ENCODE assay signal across 8 cellular contexts in genomic region chr10:44962870-44963738, GRCh38. TPM values are rescaled to one million over a fixed set of nuclear protein-coding genes. Genes with fewer than 3 reads are reported as not detected.
A peak's percentile ranks its signal among the peaks of the same experiment; 100 is the strongest.
DNase-seq lines count a peak whose midpoint lies in the region; ATAC-seq, FAIRE-seq and TF ChIP-seq lines count a peak whose summit lies in the region.

No MANE protein-coding gene starts in this region.

- no peak for TF ChIP-seq RAD21 in GM12878 (IDR thresholded peaks at IDR 0.05; ENCODE audit: insufficient read depth, low read depth, low read length)

- no peak for TF ChIP-seq EP300 in GM12878 (IDR thresholded peaks at IDR 0.05; ENCODE audit: borderline replicate concordance in 1 of 2, control insufficient read depth in 1 of 2, low read depth in 2 of 2, low read length in 2 of 2)

- WGBS in GM12878 (ENCODE audit: insufficient coverage, insufficient replicate concordance, low lambda C conversion rate, missing lambda C conversion rate) = 53% methylated on average over 19 of the region's 19 CpGs
- WGBS in right lobe of liver (ENCODE audit: insufficient coverage, low coverage, low lambda C conversion rate, missing lambda C conversion rate) = 67% methylated on average over 8 of the region's 19 CpGs

- DNase-seq in activated CD8-positive, alpha-beta memory T cell treated with anti-CD3 and anti-CD28 coated beads for 24 hours = peak; percentile 47
- DNase-seq in activated CD8-positive, alpha-beta memory T cell treated with anti-CD3 and anti-CD28 coated beads, Interleukin-2, amount 50 U/mL, for 4 hours = no peak
- DNase-seq in GM12878 (ENCODE audit: low read depth, low spot score) (no peak), right lobe of liver (peak in 2 of 3 donors; percentile 31 to 34), upper lobe of right lung (no peak)
- DNase-seq in central memory CD4-positive, alpha-beta T cell = no peak
- DNase-seq in activated T-cell treated with anti-CD3 and anti-CD28 coated beads, Interleukin-2, amount 50 U/mL, for 48 hours = no peak
- no peak for DNase-seq in activated CD4-positive, alpha-beta T cell treated with anti-CD3 and anti-CD28 coated beads for 4 hours

- RAD21 ChIA-PET in GM12878 (lab: Charles Lee; ENCODE audit: unreplicated experiment) = interaction anchor here (0.8 to 9.2 kb wide), 10 partner anchors 10 to 457 kb away, joined by 3 to 124 read pairs (median 12); partner anchors contain the start of genes DEPP1 and ZNF22

- BruUV-seq in GM12878 (replicated peaks; lab: Mats Ljungman, UMichigan) = no TSS peak

- H3K4me2 ChIP-seq in GM12878 (ENCODE audit: control insufficient read depth, insufficient read depth) = peak overlapping the region; percentile 82

- SMC1A ChIA-PET in GM12878 (lab: Charles Lee; ENCODE audit: uncharacterized antibody, unreplicated experiment) = interaction anchor here (1.2 to 9.3 kb wide), 7 partner anchors 10 to 29 kb away, joined by 3 to 147 read pairs (median 22); no protein-coding TSS in a partner anchor

- POLR2A ChIA-PET in GM12878 (lab: Charles Lee) = interaction anchor here (1.0 to 14.0 kb wide), 5 partner anchors 10 to 27 kb away, joined by 3 to 174 read pairs (median 17); partner anchors contain the start of gene DEPP1

- ATAC-seq in GM12878 (peak; percentile 27), right lobe of liver (peak in 1 of 4 donors; percentile 25), upper lobe of right lung (peak; percentile 12)

- H3K9me3 ChIP-seq in GM12878 (replicated peaks; ENCODE audit: control insufficient read depth, insufficient read depth, low read length) (no peaks in the 10 kb centered on the region), right lobe of liver (no peaks in the 10 kb centered on the region), upper lobe of right lung (no peaks in the 10 kb centered on the region)

- no peaks in the 10 kb centered on the region for H4K20me1 ChIP-seq in GM12878 (ENCODE audit: control insufficient read depth, insufficient read depth)

- CTCF ChIA-PET in GM12878 (lab: Yijun Ruan, JAX) = interaction anchor here (1.9 to 9.1 kb wide), 6 partner anchors 9 to 29 kb away, joined by 6 to 116 read pairs (median 15); partner anchors contain the start of gene DEPP1

- H3K36me3 ChIP-seq in GM12878 (ENCODE audit: control insufficient read depth in 2 of 2, insufficient read depth in 2 of 2, low read length in 1 of 2) (no peaks in the 10 kb centered on the region), right lobe of liver (no peaks in the 10 kb centered on the region), upper lobe of right lung (no peaks in the 10 kb centered on the region)

- H3K27me3 ChIP-seq in GM12878 (replicated peaks in 1 of 2; ENCODE audit: control insufficient read depth in 2 of 2, insufficient read depth in 2 of 2, low read length in 1 of 2) (no peaks in the 10 kb centered on the region), right lobe of liver (no peaks in the 10 kb centered on the region), upper lobe of right lung (no peaks in the 10 kb centered on the region)

- H3K4me1 ChIP-seq in GM12878 (ENCODE audit: control insufficient read depth, insufficient read depth, low read length) (peaks cover 79% of the 10 kb centered on the region), right lobe of liver (peaks cover 0 to 74% (median 17%) of the 10 kb centered on the region in 4 donors), upper lobe of right lung (peaks cover 65% of the 10 kb centered on the region)

- H3K27ac ChIP-seq in GM12878 (ENCODE audit: control insufficient read depth, insufficient read depth) (peak overlapping the region; percentile 85), right lobe of liver (peak overlapping the region; percentile 50 to 67 (median 62)), upper lobe of right lung (peak overlapping the region; percentile 86)

- in situ Hi-C loops in GM12878 (cut with MboI) = loop anchor here (10.0 to 25.0 kb wide), 2 partner anchors 1558 to 1801 kb away; partner anchors contain the start of gene HNRNPF

- peak overlapping the region; percentile 45 for H2AFZ ChIP-seq in GM12878 (ENCODE audit: control insufficient read depth, low read depth, low read length)

- intact Hi-C loops in GM12878 (cut with micrococcal nuclease; ENCODE audit: unreplicated experiment) = loop anchor here (10.0 kb wide), 2 partner anchors 412 to 1818 kb away; partner anchors contain the start of gene ALOX5
- intact Hi-C loops in right lobe of liver (cut with DNase I) = no loop called here
- intact Hi-C loops in upper lobe of right lung (cut with DNase I) = no loop called here

- TF ChIP-seq CTCF in GM12878 (IDR thresholded peaks at IDR 0.05 in 2 of 3, conservative IDR thresholded peaks at IDR 0.05 in 1 of 3; ENCODE audit: control insufficient read depth in 2 of 3, extremely low read depth in 1 of 3, insufficient read depth in 1 of 3, low read depth in 3 of 3, low read length in 3 of 3) = peak; percentile 31 to 51 (median 35); a peak in 2 of 6 replicates
- peak in 1 of 4 donors; percentile 25 for TF ChIP-seq CTCF in right lobe of liver (IDR thresholded peaks at IDR 0.05)
- TF ChIP-seq CTCF in upper lobe of right lung (IDR thresholded peaks at IDR 0.05) = peak; percentile 42

- peaks cover 40% of the 10 kb centered on the region for H3K79me2 ChIP-seq in GM12878 (ENCODE audit: control insufficient read depth, insufficient read depth, low read length)

- peak overlapping the region; percentile 53; the same call in 1 of the 2 replicates for H3K4me3 ChIP-seq in GM12878
- H3K4me3 ChIP-seq in right lobe of liver = no peak overlapping the region
- H3K4me3 ChIP-seq in upper lobe of right lung = peak overlapping the region; percentile 1

- H3K9ac ChIP-seq in GM12878 (ENCODE audit: control insufficient read depth, insufficient read depth, low read length) = peak overlapping the region; percentile 62

- no peak for TF ChIP-seq POLR2A in GM12878 (IDR thresholded peaks at IDR 0.05; ENCODE audit: low read depth, low read length)
- TF ChIP-seq POLR2A in right lobe of liver (IDR thresholded peaks at IDR 0.05) = no peak

- FAIRE-seq in GM12878 (lab: Jason Lieb, UNC) = no peak

RNA-seq across cellular contexts. Expression of gene RASSF4, which starts 3.5 kb away (rescaled TPM):
- total RNA-seq in GM12878 (2013; cell fraction: nucleolus; rRNA removed) = 175 and 194 TPM in 2 replicates
- total RNA-seq in GM12878 (2014; rRNA removed) (15.6 and 16.5 TPM in 2 replicates), GM12878 (2014; rRNA removed; fragmentation: Illumina TruSeq; extraction: Trizol) (10.9 and 11.9 TPM in 2 replicates), GM12878 (2021) (20.0 and 21.1 TPM in 2 replicates), right lobe of liver (10 to 100 TPM; 13.6 to 28.5 (median 19.6) TPM), upper lobe of right lung (40.9 TPM)
- 9.8 TPM for polyA plus RNA-seq in GM12878 (2011; ENCODE audit: low read depth)
- polyA plus RNA-seq in GM12878 (2011; rRNA removed) (50.8 and 71.1 TPM in 2 replicates), GM12878 (2014; fragmentation: Illumina TruSeq; extraction: Trizol) (6.3 and 10.7 TPM in 2 replicates), GM12878 (2014; fragmentation: Nextera tagmentation; extraction: Ambion mirVana) (1 to 10 TPM; 3.7 to 4.0 TPM), GM12878 (2014; rRNA removed) (17.1 and 19.4 TPM in 2 replicates), GM12878 (2016; fragmentation: Nextera tagmentation; extraction: Ambion mirVana) (10 to 100 TPM; 17.1 to 19.1 TPM)
- polyA plus RNA-seq in GM12878 (2011; cell fraction: cytosol; rRNA removed) = 55.8 and 83.7 TPM in 2 replicates
- polyA plus RNA-seq in GM12878 (2011; cell fraction: nucleus; rRNA removed) = 307 and 389 TPM in 2 replicates
- polyA plus RNA-seq in GM12878 (2012) = 16.9 and 18.3 TPM in 2 replicates
- polyA minus RNA-seq in GM12878 (2011; rRNA and poly(A)+ RNA removed) = 45.6 and 75.7 TPM in 2 replicates
- 17.1 and 19.4 TPM in 2 replicates for polyA minus RNA-seq in GM12878 (2011; cell fraction: cytosol; rRNA and poly(A)+ RNA removed)
- polyA minus RNA-seq in GM12878 (2011; cell fraction: nucleus; rRNA and poly(A)+ RNA removed) = 66.4 and 98.8 TPM in 2 replicates

RNA-seq across cellular contexts. Expression of gene DEPP1, which starts 15.5 kb away (rescaled TPM):
- 23.8 and 31.1 TPM in 2 replicates for total RNA-seq in GM12878 (2013; cell fraction: nucleolus; rRNA removed)
- total RNA-seq in GM12878 (2014; rRNA removed) (7.8 and 8.4 TPM in 2 replicates), GM12878 (2014; rRNA removed; fragmentation: Illumina TruSeq; extraction: Trizol) (5.6 and 5.7 TPM in 2 replicates), GM12878 (2021) (8.6 and 8.9 TPM in 2 replicates), right lobe of liver (10 to 100 TPM in 5 of 6 experiments, 1 to 10 TPM in 1; 5.3 to 94.6 (median 71.5) TPM), upper lobe of right lung (160 TPM)
- 1.2 TPM for polyA plus RNA-seq in GM12878 (2011; ENCODE audit: low read depth)
- polyA plus RNA-seq in GM12878 (2011; rRNA removed) (2.4 and 4.5 TPM in 2 replicates), GM12878 (2014; fragmentation: Illumina TruSeq; extraction: Trizol) (3.8 and 6.1 TPM in 2 replicates), GM12878 (2014; fragmentation: Nextera tagmentation; extraction: Ambion mirVana) (1 to 10 TPM; 1.7 to 1.8 TPM), GM12878 (2014; rRNA removed) (8.5 TPM in 2 replicates), GM12878 (2016; fragmentation: Nextera tagmentation; extraction: Ambion mirVana) (10 to 100 TPM; 11.0 to 12.1 TPM)
- 5.2 and 6.2 TPM in 2 replicates for polyA plus RNA-seq in GM12878 (2011; cell fraction: cytosol; rRNA removed)
- 3.0 and 3.7 TPM in 2 replicates for polyA plus RNA-seq in GM12878 (2011; cell fraction: nucleus; rRNA removed)
- 2.1 and 4.4 TPM in 2 replicates for polyA plus RNA-seq in GM12878 (2012)
- 6.1 and 8.3 TPM in 2 replicates for polyA minus RNA-seq in GM12878 (2011; rRNA and poly(A)+ RNA removed)
- 2.6 and 3.1 TPM in 2 replicates for polyA minus RNA-seq in GM12878 (2011; cell fraction: cytosol; rRNA and poly(A)+ RNA removed)
- 8.7 and 10.1 TPM in 2 replicates for polyA minus RNA-seq in GM12878 (2011; cell fraction: nucleus; rRNA and poly(A)+ RNA removed)

RNA-seq across cellular contexts. Expression of gene ZNF22, which starts 37.6 kb away (rescaled TPM):
- 15.8 and 16.7 TPM in 2 replicates for total RNA-seq in GM12878 (2013; cell fraction: nucleolus; rRNA removed)
- total RNA-seq in GM12878 (2014; rRNA removed) (31.1 and 42.1 TPM in 2 replicates), GM12878 (2014; rRNA removed; fragmentation: Illumina TruSeq; extraction: Trizol) (44.2 and 44.5 TPM in 2 replicates), GM12878 (2021) (31.1 and 34.7 TPM in 2 replicates), right lobe of liver (10 to 100 TPM; 10.3 to 25.2 (median 12.2) TPM), upper lobe of right lung (26.9 TPM)
- polyA plus RNA-seq in GM12878 (2011; ENCODE audit: low read depth) = 20.2 TPM
- polyA plus RNA-seq in GM12878 (2011; rRNA removed) (33.1 and 49.3 TPM in 2 replicates), GM12878 (2014; fragmentation: Illumina TruSeq; extraction: Trizol) (43.4 and 59.1 TPM in 2 replicates), GM12878 (2014; fragmentation: Nextera tagmentation; extraction: Ambion mirVana) (10 to 100 TPM; 47.4 to 74.4 TPM), GM12878 (2014; rRNA removed) (26.7 and 32.3 TPM in 2 replicates), GM12878 (2016; fragmentation: Nextera tagmentation; extraction: Ambion mirVana) (10 to 100 TPM; 47.2 to 48.4 TPM)
- polyA plus RNA-seq in GM12878 (2011; cell fraction: cytosol; rRNA removed) = 10.8 and 12.9 TPM in 2 replicates
- 11.1 and 11.3 TPM in 2 replicates for polyA plus RNA-seq in GM12878 (2011; cell fraction: nucleus; rRNA removed)
- 21.5 and 21.7 TPM in 2 replicates for polyA plus RNA-seq in GM12878 (2012)
- polyA minus RNA-seq in GM12878 (2011; rRNA and poly(A)+ RNA removed) = 8.3 and 8.7 TPM in 2 replicates
- 4.4 and 5.1 TPM in 2 replicates for polyA minus RNA-seq in GM12878 (2011; cell fraction: cytosol; rRNA and poly(A)+ RNA removed)
- polyA minus RNA-seq in GM12878 (2011; cell fraction: nucleus; rRNA and poly(A)+ RNA removed) = 5.2 and 6.5 TPM in 2 replicates

RNA-seq across cellular contexts. Expression of gene TMEM72, which starts 52.0 kb away (rescaled TPM):
- total RNA-seq in GM12878 (2013; cell fraction: nucleolus; rRNA removed) = not detected in 2 replicates
- not detected in 2 replicates for total RNA-seq in GM12878 (2014; rRNA removed)
- total RNA-seq in GM12878 (2014; rRNA removed; fragmentation: Illumina TruSeq; extraction: Trizol) = not detected in 2 replicates
- not detected in 2 replicates for total RNA-seq in GM12878 (2021)
- not detected for polyA plus RNA-seq in GM12878 (2011; ENCODE audit: low read depth)
- 0.07 and 0.12 TPM in 2 replicates for polyA plus RNA-seq in GM12878 (2011; rRNA removed)
- 0.21 and 0.32 TPM in 2 replicates for polyA plus RNA-seq in GM12878 (2011; cell fraction: cytosol; rRNA removed)
- 0.28 and 0.42 TPM in 2 replicates for polyA plus RNA-seq in GM12878 (2011; cell fraction: nucleus; rRNA removed)
- 0.08 TPM in 1 of 2 replicates, not detected in the other for polyA plus RNA-seq in GM12878 (2012)
- not detected in 2 replicates for polyA plus RNA-seq in GM12878 (2014; fragmentation: Illumina TruSeq; extraction: Trizol)
- polyA plus RNA-seq in GM12878 (2014; fragmentation: Nextera tagmentation; extraction: Ambion mirVana) = not detected
- polyA plus RNA-seq in GM12878 (2014; rRNA removed) = not detected in 2 replicates
- not detected for polyA plus RNA-seq in GM12878 (2016; fragmentation: Nextera tagmentation; extraction: Ambion mirVana)
- 0.29 and 0.41 TPM in 2 replicates for polyA minus RNA-seq in GM12878 (2011; rRNA and poly(A)+ RNA removed)
- not detected in 2 replicates for polyA minus RNA-seq in GM12878 (2011; cell fraction: cytosol; rRNA and poly(A)+ RNA removed)
- polyA minus RNA-seq in GM12878 (2011; cell fraction: nucleus; rRNA and poly(A)+ RNA removed) = 0.12 TPM in 1 of 2 replicates, not detected in the other
- total RNA-seq in right lobe of liver = not detected
- total RNA-seq in upper lobe of right lung = not detected

Comparison
In these comparisons a context has a peak if more than half of its experiments do, and no peak if none do; other contexts are left out.
1. DNase-seq: peak in activated CD8-positive, alpha-beta memory T cell treated with anti-CD3 and anti-CD28 coated beads for 24 hours (single experiment) and right lobe of liver (2 of 3); none in activated CD8-positive, alpha-beta memory T cell treated with anti-CD3 and anti-CD28 coated beads, Interleukin-2, amount 50 U/mL, for 4 hours (single experiment), GM12878 (single experiment), upper lobe of right lung (single experiment), central memory CD4-positive, alpha-beta T cell (single experiment), activated T-cell treated with anti-CD3 and anti-CD28 coated beads, Interleukin-2, amount 50 U/mL, for 48 hours (0 of 2) and activated CD4-positive, alpha-beta T cell treated with anti-CD3 and anti-CD28 coated beads for 4 hours (0 of 2).
2. H3K4me3 ChIP-seq: peak in GM12878 (single experiment) and upper lobe of right lung (single experiment); none in right lobe of liver (0 of 3).
3. Peak in every context shown above with its lines, with median percentiles within 50 percentile points of each other: H3K27ac ChIP-seq.